13 cellular contexts compared by ENCODE assay signal in the genomic region with DNA sequence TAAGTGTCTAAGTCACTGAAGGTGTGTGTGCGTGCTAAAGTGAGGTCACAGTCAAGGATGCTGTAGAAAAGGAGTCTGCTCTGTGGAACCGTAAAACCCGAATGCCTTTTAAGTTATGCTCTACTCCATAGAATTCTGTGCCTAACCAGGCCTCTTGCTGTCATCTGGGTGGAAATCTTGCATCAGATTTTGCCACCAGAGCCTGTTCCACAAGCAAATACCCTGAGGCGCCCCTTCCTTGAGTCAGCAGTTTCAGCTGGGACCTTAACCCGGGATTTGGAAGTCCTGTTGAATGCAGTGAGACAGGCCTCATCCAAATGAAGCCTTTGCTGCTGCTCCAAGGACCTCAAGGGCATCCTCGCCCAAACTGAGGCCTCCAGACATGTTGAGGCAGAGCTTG.
"Had no signal": no experiment of that assay in that cellular context is flagged by ENCODE, and none has a peak within 500 bp of the region (broad histone marks: within the 10 kb centered on the region; RNA-seq: fewer than 3 reads in every experiment).

No MANE protein-coding gene starts in this region.

- H3K36me3 ChIP-seq: tibial nerve had no signal

- DNase-seq: activated CD4-positive, alpha-beta T cell treated with anti-CD3 and anti-CD28 coated beads, Interleukin-2, amount 10 ng/mL, durations not matched to agents 7 days and 5 days; activated CD4-positive, CD25-positive, alpha-beta regulatory T cell; activated CD8-positive, alpha-beta memory T cell treated with anti-CD3 and anti-CD28 coated beads for 24 hours; activated gamma-delta T cell treated with Interleukin-2 at 50 U/mL for 16 hours; amygdala; body of pancreas; effector memory CD4-positive, alpha-beta T cell; hippocampal formation; occipital lobe; stimulated activated CD4-positive, alpha-beta T cell treated with anti-CD3 and anti-CD28 coated beads, Interleukin-4, amount 100 ng/mL, for 1 hour; stimulated activated naive CD4-positive, alpha-beta T cell had no signal

- ATAC-seq: body of pancreas; natural killer cell treated with Interleukin-12 subunit alpha and Interleukin-12 subunit beta and Interleukin-15 and Interleukin-18, amount 100 ng/mL, for 72 hours had no signal

- H3K27ac ChIP-seq: body of pancreas, tibial nerve had no signal

- H3K27me3 ChIP-seq: body of pancreas, tibial nerve had no signal

- H3K9me3 ChIP-seq: body of pancreas had no signal

- H3K4me1 ChIP-seq: body of pancreas, tibial nerve had no signal

- H3K4me3 ChIP-seq: body of pancreas, tibial nerve had no signal
